16 cellular contexts compared by ENCODE assay signal in genomic region chr10:69459893-69460575, GRCh38. TPM values are rescaled to one million over a fixed set of nuclear protein-coding genes. Genes with fewer than 3 reads are reported as not detected.
DNase-seq lines count a peak whose midpoint lies in the region; ATAC-seq and TF ChIP-seq lines count a peak whose summit lies in the region.
"Had no signal": no experiment of that assay in that cellular context is flagged by ENCODE, and none has a peak within 500 bp of the region (broad histone marks: within the 10 kb centered on the region; RNA-seq: fewer than 3 reads in every experiment).

No MANE protein-coding gene starts in this region.

- H3K4me3 ChIP-seq in BLaER1 treated with 17β-estradiol and CSF1 and Interleukin-3, amounts not matched to agents 10 nM and 100 nM: peak overlapping the region in 1 of 10 experiments; percentile 2; a peak in 1 of 20 replicates
- H3K4me3 ChIP-seq in Peyer's patch: no peak overlapping the region
- no peak overlapping the region for H3K4me3 ChIP-seq in left lung
- H3K4me3 ChIP-seq: GM23248, ovary had no signal

- H3K9me3 Mint-ChIP-seq in stimulated activated effector memory CD8-positive, alpha-beta T cell treated with anti-CD3 and anti-CD28 coated beads, Interleukin-12 subunit alpha, Interleukin-12 subunit beta, amount 100 ng/mL, for 72 hours: no peaks in the 10 kb centered on the region
- no peaks in the 10 kb centered on the region for H3K9me3 Mint-ChIP-seq in activated CD4-positive, alpha-beta T cell treated with anti-CD3 and anti-CD28 coated beads for 36 hours (ENCODE audit: low read depth)

- no peak overlapping the region for H3K4me3 Mint-ChIP-seq in stimulated activated effector memory CD8-positive, alpha-beta T cell treated with anti-CD3 and anti-CD28 coated beads, Interleukin-12 subunit alpha, Interleukin-12 subunit beta, amount 100 ng/mL, for 72 hours
- no peak overlapping the region for H3K4me3 Mint-ChIP-seq in activated CD4-positive, alpha-beta T cell treated with anti-CD3 and anti-CD28 coated beads for 36 hours

- ATAC-seq in left lung: no peak
- ATAC-seq in stimulated activated effector memory CD8-positive, alpha-beta T cell treated with anti-CD3 and anti-CD28 coated beads, Interleukin-12 subunit alpha, Interleukin-12 subunit beta, amount 100 ng/mL, for 72 hours: no peak
- no peak for ATAC-seq in GM21423 (IDR thresholded peaks at IDR 0.05; ENCODE audit: unreplicated experiment)
- no peak for ATAC-seq in activated CD4-positive, alpha-beta T cell treated with anti-CD3 and anti-CD28 coated beads for 36 hours
- ATAC-seq in omental fat pad (ENCODE audit: low FRiP score): no peak

- H4K20me1 ChIP-seq in BLaER1 treated with 17β-estradiol and CSF1 and Interleukin-3, amounts not matched to agents 10 nM and 100 nM: no peaks in the 10 kb centered on the region

- CTCF ChIA-PET in activated CD4-positive, alpha-beta T cell treated with anti-CD3 and anti-CD28 coated beads for 36 hours (lab: Charles Lee): interaction anchor here (3.3 kb wide), 1 partner anchor 12 kb away, joined by 14 read pairs; no protein-coding TSS in a partner anchor

- H3K27me3 ChIP-seq in BLaER1 treated with 17β-estradiol and CSF1 and Interleukin-3, amounts not matched to agents 10 nM and 100 nM: no peaks in the 10 kb centered on the region
- no peaks in the 10 kb centered on the region for H3K27me3 ChIP-seq in Peyer's patch
- H3K27me3 ChIP-seq in left lung: no peaks in the 10 kb centered on the region
- H3K27me3 ChIP-seq: ovary had no signal

- peaks cover 7% of the 10 kb centered on the region for H3K36me3 Mint-ChIP-seq in stimulated activated effector memory CD8-positive, alpha-beta T cell treated with anti-CD3 and anti-CD28 coated beads, Interleukin-12 subunit alpha, Interleukin-12 subunit beta, amount 100 ng/mL, for 72 hours
- H3K36me3 Mint-ChIP-seq in activated CD4-positive, alpha-beta T cell treated with anti-CD3 and anti-CD28 coated beads for 36 hours (ENCODE audit: low read depth): no peaks in the 10 kb centered on the region

- peaks cover 54% of the 10 kb centered on the region for H3K4me1 Mint-ChIP-seq in stimulated activated effector memory CD8-positive, alpha-beta T cell treated with anti-CD3 and anti-CD28 coated beads, Interleukin-12 subunit alpha, Interleukin-12 subunit beta, amount 100 ng/mL, for 72 hours
- H3K4me1 Mint-ChIP-seq in activated CD4-positive, alpha-beta T cell treated with anti-CD3 and anti-CD28 coated beads for 36 hours: peaks cover 6% of the 10 kb centered on the region

- intact Hi-C loops in left lung (cut with DNase I): no loop called here
- intact Hi-C loops in activated CD4-positive, alpha-beta T cell treated with anti-CD3 and anti-CD28 coated beads for 36 hours (cut with DNase I, micrococcal nuclease): no loop called here

- H3K36me3 ChIP-seq in BLaER1 treated with 17β-estradiol and CSF1 and Interleukin-3, amounts not matched to agents 10 nM and 100 nM: peaks cover 0 to 18% (median 0%) of the 10 kb centered on the region in 11 experiments; a peak in 5 of 22 replicates
- H3K36me3 ChIP-seq in Peyer's patch (peaks cover 0 to 8% (median 0%) of the 10 kb centered on the region in 3 donors), left lung (no peaks in the 10 kb centered on the region)
- H3K36me3 ChIP-seq: ovary had no signal

- no peaks in the 10 kb centered on the region for H3K9me3 ChIP-seq in BLaER1 treated with 17β-estradiol and CSF1 and Interleukin-3, amounts not matched to agents 10 nM and 100 nM (replicated peaks in 1 of 11)
- H3K9me3 ChIP-seq in Peyer's patch: no peaks in the 10 kb centered on the region
- H3K9me3 ChIP-seq in left lung: no peaks in the 10 kb centered on the region
- H3K9me3 ChIP-seq: ovary had no signal

- H3K4me1 ChIP-seq in BLaER1 treated with 17β-estradiol and CSF1 and Interleukin-3, amounts not matched to agents 10 nM and 100 nM: peaks cover 36 to 100% (median 93%) of the 10 kb centered on the region in 10 experiments
- H3K4me1 ChIP-seq in Peyer's patch (peaks cover 0 to 66% (median 5%) of the 10 kb centered on the region in 4 donors), left lung (peaks cover 3 to 49% of the 10 kb centered on the region in 2 donors)

- H3K9ac ChIP-seq in BLaER1 treated with 17β-estradiol and CSF1 and Interleukin-3, amounts not matched to agents 10 nM and 100 nM: peak overlapping the region in 10 of 11 experiments; percentile 45 to 78 (median 70); a peak in 15 of 22 replicates
- H3K9ac ChIP-seq: GM23248 had no signal

- POLR2A ChIA-PET in activated CD4-positive, alpha-beta T cell treated with anti-CD3 and anti-CD28 coated beads for 36 hours (lab: Charles Lee): no interaction called here

- no peak for TF ChIP-seq POLR2A in Peyer's patch (IDR thresholded peaks at IDR 0.05)

- DNase-seq in Peyer's patch (peak in 1 of 3 donors; percentile 47), left lung (no peak), omental fat pad (ENCODE audit: low spot score) (no peak), cortex of kidney (lab: John Stamatoyannopoulos, UW) (no peak)
- DNase-seq in stimulated activated effector memory CD8-positive, alpha-beta T cell treated with anti-CD3 and anti-CD28 coated beads, Interleukin-12 subunit alpha, Interleukin-12 subunit beta, amount 100 ng/mL, for 72 hours (ENCODE audit: low spot score in 2 of 2): no peak
- no peak for DNase-seq in activated CD4-positive, alpha-beta T cell treated with anti-CD3 and anti-CD28 coated beads for 36 hours
- DNase-seq: effector memory CD4-positive, alpha-beta T cell; foreskin fibroblast; GM23248; midbrain; NCI-H1105 treated with DMSO at 0.1 percent for 48 hours; ovary; stimulated activated CD4-positive, alpha-beta T cell treated with anti-CD3 and anti-CD28 coated beads, Interleukin-15, amount 100 ng/mL, for 24 hours had no signal

- H3K27me3 Mint-ChIP-seq in activated CD4-positive, alpha-beta T cell treated with anti-CD3 and anti-CD28 coated beads for 36 hours: no peaks in the 10 kb centered on the region

- peak overlapping the region; percentile 74 to 96 (median 88) for H3K4me2 ChIP-seq in BLaER1 treated with 17β-estradiol and CSF1 and Interleukin-3, amounts not matched to agents 10 nM and 100 nM

- H3K27ac ChIP-seq in BLaER1 treated with 17β-estradiol and CSF1 and Interleukin-3, amounts not matched to agents 10 nM and 100 nM: peak overlapping the region; percentile 71 to 91 (median 81)
- peak overlapping the region in 3 of 4 donors; percentile 76 to 92 (median 88) for H3K27ac ChIP-seq in Peyer's patch
- peak overlapping the region; percentile 39 to 65 for H3K27ac ChIP-seq in left lung
- H3K27ac ChIP-seq: GM23248, ovary had no signal

- H3K27ac Mint-ChIP-seq in stimulated activated effector memory CD8-positive, alpha-beta T cell treated with anti-CD3 and anti-CD28 coated beads, Interleukin-12 subunit alpha, Interleukin-12 subunit beta, amount 100 ng/mL, for 72 hours: peak overlapping the region; percentile 78
- no peak overlapping the region for H3K27ac Mint-ChIP-seq in activated CD4-positive, alpha-beta T cell treated with anti-CD3 and anti-CD28 coated beads for 36 hours

- no peak for TF ChIP-seq CTCF in Peyer's patch (IDR thresholded peaks at IDR 0.05)
- no peak for TF ChIP-seq CTCF in left lung (IDR thresholded peaks at IDR 0.05)
- no peak for TF ChIP-seq CTCF in omental fat pad (IDR thresholded peaks at IDR 0.05)

RNA-seq across cellular contexts. Expression of gene TSPAN15, which starts 8.8 kb away (rescaled TPM):
- 100 to 1,000 TPM in 2 of 4 donors, 10 to 100 TPM in 2; 32.2 to 110 (median 94.4) TPM for total RNA-seq in Peyer's patch
- total RNA-seq in left lung: 10 to 100 TPM; 52.4 to 67.9 TPM
- total RNA-seq in activated CD4-positive, alpha-beta T cell treated with anti-CD3 and anti-CD28 coated beads for 36 hours: under 1 TPM; 0.85 to 0.91 TPM
- total RNA-seq in omental fat pad: 100 to 1,000 TPM in 1 of 4 donors, 10 to 100 TPM in 3; 45.6 to 141 (median 72.5) TPM
- total RNA-seq: GM23248 had no signal

RNA-seq across cellular contexts. Expression of gene TACR2, which starts 43.3 kb away (rescaled TPM):
- total RNA-seq in Peyer's patch (10 to 100 TPM in 1 of 4 donors, 1 to 10 TPM in 2, not detected in 1; 1.1 to 11.1 (median 3.2) TPM), left lung (under 1 TPM; 0.31 to 0.55 TPM), omental fat pad (under 1 TPM in 3 of 4 donors, not detected in 1; 0.44 to 0.96 (median 0.74) TPM)
- total RNA-seq in activated CD4-positive, alpha-beta T cell treated with anti-CD3 and anti-CD28 coated beads for 36 hours: not detected
- total RNA-seq: OCI-LY7 had no signal

Comparison
In these comparisons a context has a peak if more than half of its experiments do, and no peak if none do; other contexts are left out.
1. RNA of gene TSPAN15, which starts 8.8 kb away (total RNA-seq): 32.2 to 110 TPM in Peyer's patch, 45.6 to 141 TPM in omental fat pad and 52.4 to 67.9 TPM in left lung; 0.85 to 0.91 TPM in activated CD4-positive, alpha-beta T cell treated with anti-CD3 and anti-CD28 coated beads for 36 hours; every median in the first group is over 10 times any median in the second.
2. Peak in every context shown above with its lines, with median percentiles within 50 percentile points of each other: H3K27ac ChIP-seq.